1 cellular context compared by ENCODE assay signal in genomic region chr3:37601832-37602231, GRCh38.
TF ChIP-seq lines count a peak whose summit lies in the region.

No MANE protein-coding gene starts in this region.

TF ChIP-seq in WTC11, 78 proteins besides CTCF, POLR2A, EP300 and RAD21 (continued from another document):
- TF ChIP-seq MXD4 (CRISPR knock-in tag; IDR thresholded peaks at IDR 0.05; ENCODE audit: borderline replicate concordance) = no peak
- TF ChIP-seq HMGXB4 (CRISPR knock-in tag; IDR thresholded peaks at IDR 0.05) = no peak
- no peak for TF ChIP-seq JAZF1 (CRISPR knock-in tag; IDR thresholded peaks at IDR 0.05)
- no peak for TF ChIP-seq SOX15 (CRISPR knock-in tag; IDR thresholded peaks at IDR 0.05)
- TF ChIP-seq ZNF263 (CRISPR knock-in tag; IDR thresholded peaks at IDR 0.05; ENCODE audit: low read depth) = no peak
